In genomic region chr14:70935135-70935534, GRCh38 we compare ENCODE assay signal across 11 cellular contexts. TPM values are rescaled to one million over a fixed set of nuclear protein-coding genes. Genes with fewer than 3 reads are reported as not detected.
DNase-seq lines count a peak whose midpoint lies in the region; ATAC-seq and TF ChIP-seq lines count a peak whose summit lies in the region.
"Had no signal": no experiment of that assay in that cellular context is flagged by ENCODE, and none has a peak within 500 bp of the region (broad histone marks: within the 10 kb centered on the region; RNA-seq: fewer than 3 reads in every experiment).

No MANE protein-coding gene starts in this region.

- CTCF ChIA-PET in CD8-positive, alpha-beta T cell (lab: Charles Lee): interaction anchor here (1.1 to 6.6 kb wide), 3 partner anchors 9 to 117 kb away, joined by 3 to 37 read pairs (median 8); no protein-coding TSS in a partner anchor

- peak overlapping the region; percentile 40 for H3K4me3 Mint-ChIP-seq in CD8-positive, alpha-beta T cell
- H3K4me3 Mint-ChIP-seq in mesothelial cell of epicardium: no peak overlapping the region

- H3K36me3 ChIP-seq in CD8-positive, alpha-beta T cell (ENCODE audit: insufficient read depth, low read length): no peaks in the 10 kb centered on the region
- H3K36me3 ChIP-seq in GM23248 (ENCODE audit: low read depth) (no peaks in the 10 kb centered on the region), adipocyte (ENCODE audit: control insufficient read depth, insufficient read depth, low read length, severe bottlenecking) (no peaks in the 10 kb centered on the region), osteoblast (ENCODE audit: insufficient read depth, low read length) (no peaks in the 10 kb centered on the region)

- in situ Hi-C loops in GM23248 (cut with MboI): no loop called here

- H3K27ac ChIP-seq in CD8-positive, alpha-beta T cell (ENCODE audit: low read depth, low read length): no peak overlapping the region
- peak overlapping the region; percentile 69 for H3K27ac ChIP-seq in GM23248
- peak overlapping the region; percentile 69 for H3K27ac ChIP-seq in osteoblast (ENCODE audit: low read depth, low read length)

- H3K27me3 Mint-ChIP-seq in CD8-positive, alpha-beta T cell (ENCODE audit: low read depth): no peaks in the 10 kb centered on the region
- no peaks in the 10 kb centered on the region for H3K27me3 Mint-ChIP-seq in mesothelial cell of epicardium (ENCODE audit: low read depth)

- TF ChIP-seq CTCF in CD8-positive, alpha-beta T cell (IDR thresholded peaks at IDR 0.05): no peak
- TF ChIP-seq CTCF in osteoblast (IDR thresholded peaks at IDR 0.05; ENCODE audit: extremely low read depth, low read depth, low read length) (no peak), mesothelial cell of epicardium (IDR thresholded peaks at IDR 0.05; ENCODE audit: unreplicated experiment) (no peak)

- H3K9me2 ChIP-seq in GM23248 (ENCODE audit: insufficient read depth): no peaks in the 10 kb centered on the region

- peak overlapping the region; percentile 68 for H3K4me2 ChIP-seq in GM23248 (ENCODE audit: unreplicated experiment)
- peak overlapping the region; percentile 55 for H3K4me2 ChIP-seq in osteoblast (ENCODE audit: insufficient read depth, low read length)

- H2AFZ ChIP-seq in GM23248 (no peak overlapping the region), osteoblast (ENCODE audit: low read length) (no peak overlapping the region)

- H3K36me3 Mint-ChIP-seq in CD8-positive, alpha-beta T cell: peaks cover 19% of the 10 kb centered on the region
- peaks cover 24% of the 10 kb centered on the region for H3K36me3 Mint-ChIP-seq in mesothelial cell of epicardium

- ATAC-seq in CD8-positive, alpha-beta T cell: peak; percentile 25
- no peak for ATAC-seq in HG02981 (IDR thresholded peaks at IDR 0.05; ENCODE audit: unreplicated experiment)
- ATAC-seq: Panc1 had no signal

- peaks cover 9% of the 10 kb centered on the region for H3K9me3 Mint-ChIP-seq in CD8-positive, alpha-beta T cell
- H3K9me3 Mint-ChIP-seq in mesothelial cell of epicardium: peaks cover 20% of the 10 kb centered on the region

- POLR2A ChIA-PET in CD8-positive, alpha-beta T cell (lab: Charles Lee): interaction anchor here (1.5 to 4.3 kb wide), 3 partner anchors 17 to 28 kb away, joined by 4 to 21 read pairs (median 9); partner anchors contain the start of gene PCNX1

- H3K4me3 ChIP-seq in CD8-positive, alpha-beta T cell (ENCODE audit: low read depth, low read length): peak overlapping the region; percentile 8
- H3K4me3 ChIP-seq in GM23248 (peak overlapping the region; percentile 54), adipocyte (ENCODE audit: low read length) (peak overlapping the region; percentile 65), osteoblast (ENCODE audit: insufficient read depth, low read length) (peak overlapping the region; percentile 5)

- H3K27ac Mint-ChIP-seq in CD8-positive, alpha-beta T cell: peak overlapping the region; percentile 84
- H3K27ac Mint-ChIP-seq in mesothelial cell of epicardium: no peak overlapping the region

- no peaks in the 10 kb centered on the region for H3K9me3 ChIP-seq in CD8-positive, alpha-beta T cell (ENCODE audit: low read length)
- H3K9me3 ChIP-seq in GM23248 (ENCODE audit: low read depth) (no peaks in the 10 kb centered on the region), adipocyte (ENCODE audit: control insufficient read depth, low read length) (no peaks in the 10 kb centered on the region), osteoblast (ENCODE audit: low read depth, low read length) (no peaks in the 10 kb centered on the region)

- peaks cover 85% of the 10 kb centered on the region for H3K4me1 Mint-ChIP-seq in CD8-positive, alpha-beta T cell (ENCODE audit: low read depth)
- H3K4me1 Mint-ChIP-seq in mesothelial cell of epicardium: peaks cover 16% of the 10 kb centered on the region

- peaks cover 100% of the 10 kb centered on the region for H3K79me2 ChIP-seq in GM23248 (ENCODE audit: insufficient read depth)
- H3K79me2 ChIP-seq in osteoblast (ENCODE audit: insufficient read depth, low read length): peaks cover 68% of the 10 kb centered on the region

- H3K27me3 ChIP-seq in CD8-positive, alpha-beta T cell (ENCODE audit: insufficient read depth, low read length): no peaks in the 10 kb centered on the region
- H3K27me3 ChIP-seq in GM23248 (replicated peaks; ENCODE audit: insufficient read depth) (no peaks in the 10 kb centered on the region), adipocyte (replicated peaks; ENCODE audit: control insufficient read depth, insufficient read depth, low read length) (no peaks in the 10 kb centered on the region), osteoblast (ENCODE audit: insufficient read depth, low read length) (no peaks in the 10 kb centered on the region)

- peaks cover 25% of the 10 kb centered on the region for H3K4me1 ChIP-seq in CD8-positive, alpha-beta T cell (ENCODE audit: insufficient read depth, low read length)
- peaks cover 33% of the 10 kb centered on the region for H3K4me1 ChIP-seq in GM23248 (ENCODE audit: insufficient read depth)
- peaks cover 45% of the 10 kb centered on the region for H3K4me1 ChIP-seq in adipocyte (ENCODE audit: control insufficient read depth, insufficient read depth, low read length)
- peaks cover 18% of the 10 kb centered on the region for H3K4me1 ChIP-seq in osteoblast (ENCODE audit: insufficient read depth, low read length)

- WGBS in GM23248 (ENCODE audit: low coverage in 1 of 2, low lambda C conversion rate in 2 of 2, missing lambda C conversion rate in 2 of 2), 2 experiments: 62 to 68% methylated on average over 3 of the region's 3 CpGs

- peak overlapping the region; percentile 47 for H3K9ac ChIP-seq in GM23248
- H3K9ac ChIP-seq in adipocyte (ENCODE audit: low read length): peak overlapping the region; percentile 68

- DNase-seq in CD8-positive, alpha-beta T cell: no peak
- DNase-seq in GM23248 (no peak), adipocyte (ENCODE audit: low read depth) (no peak), osteoblast (ENCODE audit: insufficient read length, low spot score, missing footprints) (no peak), DMS153 treated with DMSO at 0.1 percent for 48 hours (lab: John Stamatoyannopoulos, UW; ENCODE audit: unreplicated experiment) (no peak), mesothelial cell of epicardium (ENCODE audit: low spot score in 2 of 2, unreplicated experiment in 2 of 2) (no peak), globus pallidus (ENCODE audit: low spot score) (no peak)
- DNase-seq: activated CD4-positive, CD25-positive, alpha-beta regulatory T cell; DMS79 had no signal

- H4K20me1 ChIP-seq in GM23248 (ENCODE audit: insufficient read depth): 0 out of 2 replicates have a peak, but pooled peaks cover 9% of the 10 kb centered on the region
- peaks cover 22% of the 10 kb centered on the region for H4K20me1 ChIP-seq in osteoblast (ENCODE audit: insufficient read depth, low read length)

- peaks cover 24% of the 10 kb centered on the region for H3F3A ChIP-seq in GM23248 (ENCODE audit: insufficient read depth)

- intact Hi-C loops in CD8-positive, alpha-beta T cell (cut with DNase I, micrococcal nuclease): loop anchor here (2.0 to 10.0 kb wide), 4 partner anchors 14 to 290 kb away; partner anchors contain the start of genes PCNX1 (in 1 of the 2) and TTC9 (in 1 of the 2)

RNA-seq across cellular contexts. Expression of gene PCNX1, which starts 27.9 kb away (rescaled TPM):
- 10 to 100 TPM; 54.0 to 63.5 TPM for total RNA-seq in CD8-positive, alpha-beta T cell
- 32.5 and 33.5 TPM in 2 replicates for total RNA-seq in GM23248 (2014; rRNA removed; shearing (Covaris generic))
- polyA plus RNA-seq in GM23248 (2016; fragmentation: Nextera tagmentation; extraction: Ambion mirVana): 4.8 and 6.9 TPM in 2 replicates
- total RNA-seq in osteoblast (51.0 and 72.5 TPM in 2 replicates), mesothelial cell of epicardium (73.5 to 77.2 TPM (median 76.2 TPM) in 3 replicates)

Comparison
In these comparisons a context has a peak if more than half of its experiments do, and no peak if none do; other contexts are left out.
1. H3K4me3 ChIP-seq: peak in every context shown above with its lines; median percentile 65 in adipocyte; 54 in GM23248; 8 in CD8-positive, alpha-beta T cell; 5 in osteoblast.